Comparison of ENCODE assay signal across 14 cellular contexts in genomic region chr20:20255104-20255503, GRCh38.
"Had no signal": no experiment of that assay in that cellular context is flagged by ENCODE, and none has a peak within 500 bp of the region (broad histone marks: within the 10 kb centered on the region; RNA-seq: fewer than 3 reads in every experiment).

No MANE protein-coding gene starts in this region.

- H3K9me3 Mint-ChIP-seq: immature natural killer cell; natural killer cell; stimulated activated memory B cell treated with anti-CD40 and anti-IgM and Interleukin-4, amounts not matched to agents 10 μg/mL and 1 μg/mL and 100 μg/mL, for 72 hours had no signal

- H3K27ac Mint-ChIP-seq: activated CD8-positive, alpha-beta T cell treated with anti-CD3 and anti-CD28 coated beads, Interleukin-2, amount 10 ng/mL, durations not matched to agents 7 days and 5 days; immature natural killer cell; stimulated activated memory B cell treated with anti-CD40 and anti-IgM and Interleukin-4, amounts not matched to agents 10 μg/mL and 1 μg/mL and 100 μg/mL, for 72 hours had no signal

- H3K4me3 ChIP-seq: mucosa of descending colon, right atrium auricular region, tibial nerve had no signal

- H3K36me3 Mint-ChIP-seq: immature natural killer cell; stimulated activated memory B cell treated with anti-CD40 and anti-IgM and Interleukin-4, amounts not matched to agents 10 μg/mL and 1 μg/mL and 100 μg/mL, for 72 hours had no signal

- H3K36me3 ChIP-seq: right atrium auricular region, tibial nerve, WERI-Rb-1 had no signal

- H3K27me3 ChIP-seq: right atrium auricular region, tibial nerve had no signal

- H3K4me3 Mint-ChIP-seq: activated CD8-positive, alpha-beta T cell treated with anti-CD3 and anti-CD28 coated beads, Interleukin-2, amount 10 ng/mL, durations not matched to agents 7 days and 5 days; immature natural killer cell; natural killer cell; stimulated activated memory B cell treated with anti-CD40 and anti-IgM and Interleukin-4, amounts not matched to agents 10 μg/mL and 1 μg/mL and 100 μg/mL, for 72 hours had no signal

- H3K4me1 Mint-ChIP-seq: immature natural killer cell; stimulated activated memory B cell treated with anti-CD40 and anti-IgM and Interleukin-4, amounts not matched to agents 10 μg/mL and 1 μg/mL and 100 μg/mL, for 72 hours had no signal

- H3K9me3 ChIP-seq: mucosa of descending colon, right atrium auricular region, tibial nerve had no signal

- DNase-seq: activated CD4-positive, alpha-beta T cell treated with anti-CD3 and anti-CD28 coated beads for 4 hours; activated CD8-positive, alpha-beta memory T cell treated with anti-CD3 and anti-CD28 coated beads, Interleukin-2, amount 50 U/mL, for 48 hours; activated CD8-positive, alpha-beta T cell treated with anti-CD3 and anti-CD28 coated beads, Interleukin-2, amount 10 ng/mL, durations not matched to agents 7 days and 5 days; immature natural killer cell; left cardiac atrium; mucosa of descending colon; natural killer cell; small intestine; T1000; WERI-Rb-1 had no signal

- ATAC-seq: activated CD8-positive, alpha-beta T cell treated with anti-CD3 and anti-CD28 coated beads, Interleukin-2, amount 10 ng/mL, durations not matched to agents 7 days and 5 days; esophagus mucosa; mucosa of descending colon; stimulated activated memory B cell treated with anti-CD40 and anti-IgM and Interleukin-4, amounts not matched to agents 10 μg/mL and 1 μg/mL and 100 μg/mL, for 72 hours had no signal
